ENCODE assay signal across 1 cellular context in genomic region chr3:136602818-136603217, GRCh38.
TF ChIP-seq lines count a peak whose summit lies in the region.

No MANE protein-coding gene starts in this region.

TF ChIP-seq in IMR-90, 13 proteins besides CTCF, POLR2A, EP300 and RAD21 (continued from another document):
- no peak for TF ChIP-seq CHD1 (IDR thresholded peaks at IDR 0.05; ENCODE audit: low read depth, low read length)
- no peak for TF ChIP-seq NFE2L2 (IDR thresholded peaks at IDR 0.05; ENCODE audit: low read depth, low read length)
- TF ChIP-seq MAFK (IDR thresholded peaks at IDR 0.05; ENCODE audit: low read depth, low read length): no peak
- TF ChIP-seq BHLHE40 (IDR thresholded peaks at IDR 0.05; ENCODE audit: low read depth, low read length): no peak
